ENCODE assay signal across 17 cellular contexts in genomic region chr7:100064162-100064561, GRCh38.
"Had no signal": no experiment of that assay in that cellular context is flagged by ENCODE, and none has a peak within 500 bp of the region (broad histone marks: within the 10 kb centered on the region; RNA-seq: fewer than 3 reads in every experiment).

No MANE protein-coding gene starts in this region.

- H3K27ac Mint-ChIP-seq: dendritic cell treated with granulocyte-macrophage colony-stimulating factor and Interleukin-4, amounts not matched to agents 40 ng/mL and 50 ng/mL, for 4 days; effector memory CD8-positive, alpha-beta T cell; naive thymus-derived CD8-positive, alpha-beta T cell had no signal

- H3K27me3 Mint-ChIP-seq: dendritic cell treated with granulocyte-macrophage colony-stimulating factor and Interleukin-4, amounts not matched to agents 40 ng/mL and 50 ng/mL, for 4 days; effector memory CD8-positive, alpha-beta T cell; naive thymus-derived CD8-positive, alpha-beta T cell had no signal

- H3K4me3 Mint-ChIP-seq: dendritic cell treated with granulocyte-macrophage colony-stimulating factor and Interleukin-4, amounts not matched to agents 40 ng/mL and 50 ng/mL, for 4 days; effector memory CD8-positive, alpha-beta T cell; immature natural killer cell; naive thymus-derived CD8-positive, alpha-beta T cell; neural crest cell had no signal

- H3K4me3 ChIP-seq: esophagus squamous epithelium, gastroesophageal sphincter, mucosa of descending colon, sigmoid colon, skin epidermis, suprapubic skin, thyroid gland, upper lobe of left lung, uterus had no signal

- H3K36me3 ChIP-seq: uterus had no signal

- H3K9me3 ChIP-seq: esophagus squamous epithelium, gastroesophageal sphincter, mucosa of descending colon, sigmoid colon, suprapubic skin, thyroid gland, upper lobe of left lung, uterus had no signal

- DNase-seq: effector memory CD8-positive, alpha-beta T cell; esophagus squamous epithelium; foreskin fibroblast; immature natural killer cell; mucosa of descending colon; naive thymus-derived CD8-positive, alpha-beta T cell; stimulated activated naive CD8-positive, alpha-beta T cell treated with anti-CD3 and anti-CD28 coated beads, Interleukin-15, Interleukin-2, amounts not matched to agents 100 U/mL and 50 U/mL, for 24 hours; thyroid gland; upper lobe of left lung; uterus had no signal

- FAIRE-seq: colon had no signal

- H3K9me3 Mint-ChIP-seq: dendritic cell treated with granulocyte-macrophage colony-stimulating factor and Interleukin-4, amounts not matched to agents 40 ng/mL and 50 ng/mL, for 4 days; effector memory CD8-positive, alpha-beta T cell; immature natural killer cell; naive thymus-derived CD8-positive, alpha-beta T cell had no signal

- H3K4me1 ChIP-seq: thyroid gland had no signal

- ATAC-seq: effector memory CD8-positive, alpha-beta T cell; gastroesophageal sphincter; mucosa of descending colon; naive thymus-derived CD8-positive, alpha-beta T cell; stimulated activated naive CD8-positive, alpha-beta T cell treated with anti-CD3 and anti-CD28 coated beads, Interleukin-15, Interleukin-2, amounts not matched to agents 100 U/mL and 50 U/mL, for 24 hours had no signal

- H3K4me1 Mint-ChIP-seq: immature natural killer cell; naive thymus-derived CD8-positive, alpha-beta T cell had no signal

- H3K27ac ChIP-seq: esophagus squamous epithelium, gastroesophageal sphincter, skin epidermis, suprapubic skin, thyroid gland had no signal

- H3K27me3 ChIP-seq: esophagus squamous epithelium, gastroesophageal sphincter, sigmoid colon, suprapubic skin, thyroid gland, upper lobe of left lung, uterus had no signal
